Comparison of ENCODE assay signal across 28 cellular contexts in genomic region chr2:2837768-2838547, GRCh38.
DNase-seq lines count a peak whose midpoint lies in the region; ATAC-seq and TF ChIP-seq lines count a peak whose summit lies in the region.
"Had no signal": no experiment of that assay in that cellular context is flagged by ENCODE, and none has a peak within 500 bp of the region (broad histone marks: within the 10 kb centered on the region; RNA-seq: fewer than 3 reads in every experiment).

No MANE protein-coding gene starts in this region.

- H3K27ac Mint-ChIP-seq in activated CD4-positive, alpha-beta memory T cell treated with anti-CD3 and anti-CD28 coated beads, Interleukin-2, amount 10 ng/mL, durations not matched to agents 7 days and 5 days: no peak overlapping the region
- H3K27ac Mint-ChIP-seq in activated CD4-positive, alpha-beta memory T cell treated with anti-CD3 and anti-CD28 coated beads for 36 hours: no peak overlapping the region
- peak overlapping the region in 3 of 5 experiments; percentile 48 to 83 (median 69) for H3K27ac Mint-ChIP-seq in brain
- H3K27ac Mint-ChIP-seq: activated naive CD8-positive, alpha-beta T cell; activated T-cell treated with anti-CD3 and anti-CD28 coated beads, Interleukin-2, amount 50 U/mL, for 24 hours; CD4-positive, alpha-beta T cell; mesothelial cell of epicardium; T-helper 17 cell had no signal

- no peaks in the 10 kb centered on the region for H3K79me2 ChIP-seq in mesendoderm (ENCODE audit: control insufficient read depth, insufficient read depth, low read length)

- intact Hi-C loops in activated CD4-positive, alpha-beta memory T cell treated with anti-CD3 and anti-CD28 coated beads for 36 hours (cut with micrococcal nuclease): no loop called here
- intact Hi-C loops in upper lobe of right lung (cut with DNase I): no loop called here

- H3K27ac ChIP-seq in mesendoderm (ENCODE audit: low read depth, low read length) (no peak overlapping the region), upper lobe of right lung (no peak overlapping the region)

- TF ChIP-seq CTCF in brain (conservative IDR thresholded peaks at IDR 0.05): no peak
- TF ChIP-seq CTCF in upper lobe of right lung (IDR thresholded peaks at IDR 0.05): no peak

- CTCF ChIA-PET in activated CD4-positive, alpha-beta memory T cell treated with anti-CD3 and anti-CD28 coated beads, Interleukin-2, amount 10 ng/mL, durations not matched to agents 7 days and 5 days (lab: Charles Lee): no interaction called here
- CTCF ChIA-PET in activated CD4-positive, alpha-beta memory T cell treated with anti-CD3 and anti-CD28 coated beads for 36 hours (lab: Charles Lee): no interaction called here

- H3K18ac ChIP-seq in mesendoderm (ENCODE audit: low read length): no peak overlapping the region

- H3K4me1 Mint-ChIP-seq in activated CD4-positive, alpha-beta memory T cell treated with anti-CD3 and anti-CD28 coated beads, Interleukin-2, amount 10 ng/mL, durations not matched to agents 7 days and 5 days: no peaks in the 10 kb centered on the region
- no peaks in the 10 kb centered on the region for H3K4me1 Mint-ChIP-seq in activated CD4-positive, alpha-beta memory T cell treated with anti-CD3 and anti-CD28 coated beads for 36 hours (ENCODE audit: low read depth)
- H3K4me1 Mint-ChIP-seq in brain: peaks cover 42% of the 10 kb centered on the region
- H3K4me1 Mint-ChIP-seq: mesothelial cell of epicardium, T-helper 17 cell had no signal

- no peaks in the 10 kb centered on the region for H3K9me3 Mint-ChIP-seq in activated CD4-positive, alpha-beta memory T cell treated with anti-CD3 and anti-CD28 coated beads, Interleukin-2, amount 10 ng/mL, durations not matched to agents 7 days and 5 days
- no peaks in the 10 kb centered on the region for H3K9me3 Mint-ChIP-seq in activated CD4-positive, alpha-beta memory T cell treated with anti-CD3 and anti-CD28 coated beads for 36 hours
- peaks cover 0 to 4% (median 0%) of the 10 kb centered on the region in 5 experiments for H3K9me3 Mint-ChIP-seq in brain
- H3K9me3 Mint-ChIP-seq: activated T-cell treated with anti-CD3 and anti-CD28 coated beads, Interleukin-2, amount 50 U/mL, for 24 hours; mesothelial cell of epicardium had no signal

- peak; percentile 7 for DNase-seq in activated CD4-positive, alpha-beta memory T cell treated with anti-CD3 and anti-CD28 coated beads, Interleukin-2, amount 10 ng/mL, durations not matched to agents 7 days and 5 days
- DNase-seq in activated CD4-positive, alpha-beta memory T cell treated with anti-CD3 and anti-CD28 coated beads for 36 hours: no peak
- peak; percentile 41 for DNase-seq in mesendoderm
- DNase-seq in upper lobe of right lung: no peak
- DNase-seq in C1 segment of cervical spinal cord (lab: John Stamatoyannopoulos, UW): no peak
- DNase-seq in NCI-H1092 (lab: John Stamatoyannopoulos, UW): no peak
- no peak for DNase-seq in NCI-H1105 treated with DMSO at 0.1 percent for 48 hours (lab: John Stamatoyannopoulos, UW)
- DNase-seq: activated CD4-positive, CD25-positive, alpha-beta regulatory T cell; activated effector memory CD4-positive, alpha-beta T cell treated with anti-CD3 and anti-CD28 coated beads, Interleukin-2, amount 50 U/mL, for 16 hours; activated T-cell treated with anti-CD3 and anti-CD28 coated beads, Interleukin-2, amount 50 U/mL, for 24 hours; CD4-positive, alpha-beta T cell; cortex of kidney; GOT3; NCI-H1105; NCI-H1930; NCI-H2171 treated with DMSO at 0.1 percent for 48 hours; NCI-H510A treated with DMSO at 0.1 percent for 48 hours; NK-92 treated with Interleukin-12 subunit alpha and Interleukin-12 subunit beta, amount 100 ng/mL, for 24 hours; nucleus accumbens; PC-3; stimulated activated CD4-positive, alpha-beta T cell treated with anti-CD3 and anti-CD28 coated beads, Interleukin-4, amount 100 ng/mL, for 24 hours; substantia nigra; T-helper 17 cell; trophoblast cell had no signal

- no peak overlapping the region for H3K4me2 ChIP-seq in mesendoderm (ENCODE audit: low read length)

- H3K27me3 ChIP-seq in mesendoderm (ENCODE audit: insufficient read depth, low read length, poor library complexity) (no peaks in the 10 kb centered on the region), upper lobe of right lung (no peaks in the 10 kb centered on the region)

- no peak overlapping the region for H2BK15ac ChIP-seq in mesendoderm (replicated peaks; ENCODE audit: low read depth)

- no peaks in the 10 kb centered on the region for H3K79me1 ChIP-seq in mesendoderm (ENCODE audit: low read length)

- no peak overlapping the region for H2BK5ac ChIP-seq in mesendoderm (ENCODE audit: low read length)

- H3K36me3 ChIP-seq in mesendoderm (ENCODE audit: control insufficient read depth, insufficient read depth, low read length): no peaks in the 10 kb centered on the region
- no peaks in the 10 kb centered on the region for H3K36me3 ChIP-seq in upper lobe of right lung

- no peak overlapping the region for H2BK120ac ChIP-seq in mesendoderm (ENCODE audit: low read depth, low read length)

- no peaks in the 10 kb centered on the region for H3K27me3 Mint-ChIP-seq in activated CD4-positive, alpha-beta memory T cell treated with anti-CD3 and anti-CD28 coated beads, Interleukin-2, amount 10 ng/mL, durations not matched to agents 7 days and 5 days
- no peaks in the 10 kb centered on the region for H3K27me3 Mint-ChIP-seq in activated CD4-positive, alpha-beta memory T cell treated with anti-CD3 and anti-CD28 coated beads for 36 hours
- no peaks in the 10 kb centered on the region for H3K27me3 Mint-ChIP-seq in brain
- H3K27me3 Mint-ChIP-seq: activated naive CD8-positive, alpha-beta T cell; CD4-positive, alpha-beta T cell; T-helper 17 cell had no signal

- H3K56ac ChIP-seq in mesendoderm (ENCODE audit: low read length): no peak overlapping the region

- no peaks in the 10 kb centered on the region for H3K4me1 ChIP-seq in mesendoderm (ENCODE audit: control insufficient read depth, low read depth, low read length)
- H3K4me1 ChIP-seq in upper lobe of right lung: no peaks in the 10 kb centered on the region

- POLR2A ChIA-PET in activated CD4-positive, alpha-beta memory T cell treated with anti-CD3 and anti-CD28 coated beads, Interleukin-2, amount 10 ng/mL, durations not matched to agents 7 days and 5 days (lab: Charles Lee): no interaction called here
- POLR2A ChIA-PET in activated CD4-positive, alpha-beta memory T cell treated with anti-CD3 and anti-CD28 coated beads for 36 hours (lab: Charles Lee): no interaction called here

- H4K5ac ChIP-seq in mesendoderm (ENCODE audit: low read length): no peak overlapping the region

- no peak overlapping the region for H3K4ac ChIP-seq in mesendoderm (ENCODE audit: low read depth, low read length)

- no CpG with 5 or more reads among the region's 15 CpGs for WGBS in mesendoderm (ENCODE audit: extremely low coverage, insufficient coverage, low lambda C conversion rate)

- no peaks in the 10 kb centered on the region for H3K9me3 ChIP-seq in upper lobe of right lung

- H3K4me3 ChIP-seq in mesendoderm (ENCODE audit: low read length) (no peak overlapping the region), upper lobe of right lung (no peak overlapping the region)

- no peak overlapping the region for H3K4me3 Mint-ChIP-seq in activated CD4-positive, alpha-beta memory T cell treated with anti-CD3 and anti-CD28 coated beads, Interleukin-2, amount 10 ng/mL, durations not matched to agents 7 days and 5 days
- no peak overlapping the region for H3K4me3 Mint-ChIP-seq in activated CD4-positive, alpha-beta memory T cell treated with anti-CD3 and anti-CD28 coated beads for 36 hours
- H3K4me3 Mint-ChIP-seq in brain: no peak overlapping the region
- H3K4me3 Mint-ChIP-seq: activated naive CD8-positive, alpha-beta T cell; activated T-cell treated with anti-CD3 and anti-CD28 coated beads, Interleukin-2, amount 50 U/mL, for 24 hours; CD4-positive, alpha-beta T cell; mesothelial cell of epicardium; T-helper 17 cell had no signal

- H3K36me3 Mint-ChIP-seq in activated CD4-positive, alpha-beta memory T cell treated with anti-CD3 and anti-CD28 coated beads, Interleukin-2, amount 10 ng/mL, durations not matched to agents 7 days and 5 days (ENCODE audit: low read depth): no peaks in the 10 kb centered on the region
- H3K36me3 Mint-ChIP-seq in activated CD4-positive, alpha-beta memory T cell treated with anti-CD3 and anti-CD28 coated beads for 36 hours: no peaks in the 10 kb centered on the region
- H3K36me3 Mint-ChIP-seq in brain: no peaks in the 10 kb centered on the region
- H3K36me3 Mint-ChIP-seq: activated naive CD8-positive, alpha-beta T cell; mesothelial cell of epicardium had no signal

- peak; percentile 21 for ATAC-seq in upper lobe of right lung
- ATAC-seq: esophagus mucosa, PC-3, T-helper 17 cell had no signal

- H4K8ac ChIP-seq in mesendoderm (ENCODE audit: low read depth, low read length): no peak overlapping the region

- H3K23ac ChIP-seq in mesendoderm (ENCODE audit: low read length): no peak overlapping the region

- no peak overlapping the region for H2AK5ac ChIP-seq in mesendoderm (ENCODE audit: low read length)

- no peak overlapping the region for H3K9ac ChIP-seq in mesendoderm (ENCODE audit: low read length)

Comparison
In these comparisons a context has a peak if more than half of its experiments do, and no peak if none do; other contexts are left out.
1. DNase-seq: peak in activated CD4-positive, alpha-beta memory T cell treated with anti-CD3 and anti-CD28 coated beads, Interleukin-2, amount 10 ng/mL, durations not matched to agents 7 days and 5 days (single experiment) and mesendoderm (single experiment); none in activated CD4-positive, alpha-beta memory T cell treated with anti-CD3 and anti-CD28 coated beads for 36 hours (single experiment), upper lobe of right lung (single experiment), C1 segment of cervical spinal cord (0 of 14), NCI-H1092 (single experiment) and NCI-H1105 treated with DMSO at 0.1 percent for 48 hours (single experiment).
2. H3K27ac Mint-ChIP-seq: peak in brain (3 of 5); none in activated CD4-positive, alpha-beta memory T cell treated with anti-CD3 and anti-CD28 coated beads, Interleukin-2, amount 10 ng/mL, durations not matched to agents 7 days and 5 days (single experiment) and activated CD4-positive, alpha-beta memory T cell treated with anti-CD3 and anti-CD28 coated beads for 36 hours (single experiment).